23 cellular contexts compared by ENCODE assay signal in the genomic region with DNA sequence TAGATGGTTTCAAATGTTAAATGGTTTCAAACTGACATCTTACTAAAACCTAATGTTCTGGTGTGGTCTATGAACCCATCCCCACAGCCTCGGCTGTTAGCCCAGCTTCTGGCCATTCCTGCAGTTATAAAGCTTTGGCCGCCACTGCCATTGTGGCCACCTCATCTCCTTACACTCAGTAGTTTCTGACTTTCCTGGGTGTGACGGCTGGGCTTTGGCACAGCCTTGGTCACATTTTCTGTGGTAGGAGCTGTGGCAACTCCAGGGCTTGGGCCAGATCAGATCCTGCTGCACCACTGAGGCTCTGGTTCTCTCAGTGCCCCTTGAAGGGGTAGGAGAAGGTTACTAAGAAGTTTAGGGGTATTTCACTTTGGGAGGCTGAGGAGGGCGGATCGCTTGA.
DNase-seq lines count a peak whose midpoint lies in the region; ATAC-seq, FAIRE-seq and TF ChIP-seq lines count a peak whose summit lies in the region.
"Had no signal": no experiment of that assay in that cellular context is flagged by ENCODE, and none has a peak within 500 bp of the region (broad histone marks: within the 10 kb centered on the region; RNA-seq: fewer than 3 reads in every experiment).

No MANE protein-coding gene starts in this region.

- H3K36me3 Mint-ChIP-seq in chondrocyte (ENCODE audit: low read depth): peaks cover 3% of the 10 kb centered on the region
- H3K36me3 Mint-ChIP-seq: CD14-positive monocyte; CD4-positive, alpha-beta memory T cell; CD4-positive, CD25-positive, alpha-beta regulatory T cell; CD8-positive, alpha-beta memory T cell had no signal

- no peak for FAIRE-seq in HepG2 (lab: Jason Lieb, UNC)
- FAIRE-seq: A204.1, D721Med, G401.6, GM12891, GM19239 had no signal

- H3K4me1 Mint-ChIP-seq in chondrocyte (ENCODE audit: low read depth): peaks cover 20% of the 10 kb centered on the region

- BruUV-seq in HepG2 (replicated peaks; lab: Mats Ljungman, UMichigan): no TSS peak

- H3K27ac Mint-ChIP-seq in chondrocyte (ENCODE audit: unreplicated experiment): no peak overlapping the region
- H3K27ac Mint-ChIP-seq: CD4-positive, alpha-beta memory T cell; CD4-positive, CD25-positive, alpha-beta regulatory T cell; CD8-positive, alpha-beta memory T cell had no signal

- H3K36me3 ChIP-seq in HepG2 (replicated peaks in 1 of 2; ENCODE audit: control insufficient read depth in 1 of 2, insufficient read depth in 2 of 2, low read length in 2 of 2) (no peaks in the 10 kb centered on the region), right lobe of liver (no peaks in the 10 kb centered on the region), smooth muscle cell (ENCODE audit: low read depth) (no peaks in the 10 kb centered on the region)
- H3K36me3 ChIP-seq: BE2C, BLaER1 had no signal

- H3K4me3 ChIP-seq in HepG2 (replicated peaks in 1 of 3; ENCODE audit: insufficient read depth in 1 of 3, low read depth in 2 of 3, low read length in 3 of 3) (no peak overlapping the region), right lobe of liver (no peak overlapping the region), smooth muscle cell (no peak overlapping the region)
- H3K4me3 ChIP-seq: BLaER1 had no signal

- 48% methylated on average over 5 of the region's 5 CpGs for WGBS in HepG2 (ENCODE audit: low lambda C conversion rate)
- 77% methylated on average over 5 of the region's 5 CpGs for WGBS in right lobe of liver (ENCODE audit: insufficient coverage, low coverage, low lambda C conversion rate, missing lambda C conversion rate)
- 94% methylated on average over 5 of the region's 5 CpGs for WGBS in smooth muscle cell (ENCODE audit: low lambda C conversion rate)

- no peak overlapping the region for H3K27ac ChIP-seq in HepG2 (ENCODE audit: extremely low read length, insufficient read depth, low read length)
- no peak overlapping the region for H3K27ac ChIP-seq in right lobe of liver
- H3K27ac ChIP-seq in smooth muscle cell (ENCODE audit: low read depth): peak overlapping the region; percentile 82
- H3K27ac ChIP-seq: BLaER1 had no signal

- H3K27me3 Mint-ChIP-seq in chondrocyte (ENCODE audit: low read depth): peaks cover 20% of the 10 kb centered on the region
- H3K27me3 Mint-ChIP-seq: CD4-positive, CD25-positive, alpha-beta regulatory T cell had no signal

- intact Hi-C loops in HepG2 (cut with micrococcal nuclease; ENCODE audit: unreplicated experiment) (no loop called here), right lobe of liver (cut with DNase I) (loop anchor here (10.0 kb wide), 3 partner anchors 329 to 409 kb away; no protein-coding TSS in a partner anchor), Right ventricle myocardium superior (cut with DNase I) (loop anchor here (5.0 kb wide), 2 partner anchors 82 to 327 kb away; partner anchors contain the start of gene STXBP6)

- no peak for TF ChIP-seq POLR2A in HepG2 (IDR thresholded peaks at IDR 0.05; ENCODE audit: insufficient read depth in 1 of 2, low read depth in 2 of 2, low read length in 2 of 2)
- TF ChIP-seq POLR2A in right lobe of liver (IDR thresholded peaks at IDR 0.05): no peak

- H3F3A ChIP-seq in smooth muscle cell (ENCODE audit: low read depth): no peaks in the 10 kb centered on the region

- H4K20me1 ChIP-seq in HepG2 (ENCODE audit: insufficient read depth, low read length) (no peaks in the 10 kb centered on the region), smooth muscle cell (ENCODE audit: low read depth) (no peaks in the 10 kb centered on the region)
- H4K20me1 ChIP-seq: BLaER1 had no signal

- H3K79me2 ChIP-seq in HepG2 (ENCODE audit: insufficient read depth, low read length) (no peaks in the 10 kb centered on the region), smooth muscle cell (ENCODE audit: low read depth) (no peaks in the 10 kb centered on the region)

- H3K4me2 ChIP-seq in HepG2 (ENCODE audit: low read depth, low read length) (no peak overlapping the region), smooth muscle cell (no peak overlapping the region)
- H3K4me2 ChIP-seq: BLaER1 had no signal

- TF ChIP-seq RAD21 in HepG2 (CRISPR knock-in tag; IDR thresholded peaks at IDR 0.05): no peak

- TF ChIP-seq EP300 in HepG2 (IDR thresholded peaks at IDR 0.05; ENCODE audit: low read depth in 2 of 2, low read length in 2 of 2) (no peak), HepG2 (CRISPR knock-in tag; IDR thresholded peaks at IDR 0.05; ENCODE audit: borderline replicate concordance) (no peak)

- H3K9ac ChIP-seq in HepG2 (ENCODE audit: insufficient read depth, low read depth, low read length): no peak overlapping the region
- H3K9ac ChIP-seq in smooth muscle cell (ENCODE audit: low read depth): no peak overlapping the region
- H3K9ac ChIP-seq: BLaER1 had no signal

- TF ChIP-seq CTCF in HepG2 (CRISPR knock-in tag; IDR thresholded peaks at IDR 0.05) (no peak), right lobe of liver (IDR thresholded peaks at IDR 0.05) (no peak), chondrocyte (IDR thresholded peaks at IDR 0.05) (no peak), smooth muscle cell (IDR thresholded peaks at IDR 0.05; ENCODE audit: borderline replicate concordance, insufficient read depth, poor library complexity, severe bottlenecking) (no peak)

- H3K9me3 ChIP-seq in HepG2 (ENCODE audit: low read length) (no peaks in the 10 kb centered on the region), right lobe of liver (no peaks in the 10 kb centered on the region), smooth muscle cell (replicated peaks; ENCODE audit: low read depth) (peaks cover 3% of the 10 kb centered on the region)
- H3K9me3 ChIP-seq: BE2C, BLaER1 had no signal

- peaks cover 0 to 8% of the 10 kb centered on the region in 2 experiments; a peak in 2 of 5 replicates for H3K27me3 ChIP-seq in HepG2 (ENCODE audit: control insufficient read depth in 1 of 2, insufficient read depth in 2 of 2, low read length in 2 of 2)
- H3K27me3 ChIP-seq in right lobe of liver: no peaks in the 10 kb centered on the region
- no peaks in the 10 kb centered on the region for H3K27me3 ChIP-seq in smooth muscle cell (ENCODE audit: low read depth)
- H3K27me3 ChIP-seq: BE2C, BLaER1 had no signal

- no peak overlapping the region for H3K4me3 Mint-ChIP-seq in chondrocyte (ENCODE audit: unreplicated experiment)
- H3K4me3 Mint-ChIP-seq: CD4-positive, alpha-beta memory T cell; CD4-positive, CD25-positive, alpha-beta regulatory T cell; CD8-positive, alpha-beta memory T cell had no signal

- in situ Hi-C loops in HepG2 (cut with HindIII; ENCODE audit: extremely low pct_ligation_motif_present, low pct_unique_long_range_greater_than_20kb): loop anchor here (5.0 kb wide), 2 partner anchors 327 to 397 kb away; no protein-coding TSS in a partner anchor

- CTCF ChIA-PET in HepG2 (lab: Yijun Ruan, JAX; ENCODE audit: low intra/inter-chr PET ratio, low total read pairs): interaction anchor here (1.4 to 5.7 kb wide), 4 partner anchors 17 to 423 kb away, joined by 3 to 94 read pairs (median 65); no protein-coding TSS in a partner anchor

- no peak overlapping the region for H2AFZ ChIP-seq in HepG2 (ENCODE audit: low read length)
- H2AFZ ChIP-seq in smooth muscle cell (ENCODE audit: low read depth): no peak overlapping the region

- ATAC-seq in HepG2 (no peak), right lobe of liver (no peak), Right ventricle myocardium superior (ENCODE audit: poor library complexity) (no peak)

- no peak for DNase-seq in HepG2 (ENCODE audit: low spot score)
- no peak for DNase-seq in right lobe of liver
- peak; percentile 61 for DNase-seq in chondrocyte (ENCODE audit: low spot score)
- DNase-seq in smooth muscle cell (lab: John Stamatoyannopoulos, UW; ENCODE audit: unreplicated experiment): no peak
- no peak for DNase-seq in OCI-M1 (lab: John Stamatoyannopoulos, UW)
- no peak for DNase-seq in Right ventricle myocardium superior
- DNase-seq: 8988T; ACHN; BE2C; C1 segment of cervical spinal cord; CD4-positive, alpha-beta memory T cell; CD4-positive, CD25-positive, alpha-beta regulatory T cell; CD8-positive, alpha-beta memory T cell; COR-L47; DMS79 treated with DMSO at 0.1 percent for 48 hours; GF-D8 had no signal

- peaks cover 4% of the 10 kb centered on the region; the same call in 1 of the 2 replicates for H3K4me1 ChIP-seq in HepG2 (ENCODE audit: insufficient read depth, low read length)
- H3K4me1 ChIP-seq in right lobe of liver: peaks cover 0 to 1% (median 0%) of the 10 kb centered on the region in 4 donors
- H3K4me1 ChIP-seq in smooth muscle cell (ENCODE audit: low read depth): peaks cover 4% of the 10 kb centered on the region
- H3K4me1 ChIP-seq: BE2C had no signal

- POLR2A ChIA-PET in HepG2 (lab: Yijun Ruan, JAX): interaction anchor here (3.7 kb wide), 1 partner anchor 327 kb away, joined by 13 read pairs; no protein-coding TSS in a partner anchor

- H3K9me3 Mint-ChIP-seq in chondrocyte (ENCODE audit: low read depth): peaks cover 8% of the 10 kb centered on the region
- H3K9me3 Mint-ChIP-seq: CD8-positive, alpha-beta memory T cell had no signal

TF ChIP-seq in HepG2, 621 proteins besides CTCF, POLR2A, EP300 and RAD21:
- TF ChIP-seq ZNF225 (CRISPR knock-in tag; IDR thresholded peaks at IDR 0.05): peak; percentile 50; the same call in 1 of the 2 replicates
- TF ChIP-seq ZSCAN29 (CRISPR knock-in tag; conservative IDR thresholded peaks at IDR 0.05): no peak
- TF ChIP-seq ZBTB3 (CRISPR knock-in tag; IDR thresholded peaks at IDR 0.05; ENCODE audit: borderline replicate concordance, low read depth): no peak
- no peak for TF ChIP-seq PHF8 (CRISPR knock-in tag; IDR thresholded peaks at IDR 0.05)
TF ChIP-seq in HepG2: peak in this region for 1.
